12 cellular contexts compared by ENCODE assay signal in genomic region chr20:31923388-31924271, GRCh38. TPM values are rescaled to one million over a fixed set of nuclear protein-coding genes. Genes with fewer than 3 reads are reported as not detected.
DNase-seq lines count a peak whose midpoint lies in the region; ATAC-seq and TF ChIP-seq lines count a peak whose summit lies in the region.
"Had no signal": no experiment of that assay in that cellular context is flagged by ENCODE, and none has a peak within 500 bp of the region (broad histone marks: within the 10 kb centered on the region; RNA-seq: fewer than 3 reads in every experiment).

No MANE protein-coding gene starts in this region.

- intact Hi-C loops in natural killer cell (cut with micrococcal nuclease) (no loop called here), dorsolateral prefrontal cortex (cut with DNase I) (no loop called here)

- H3K9me3 Mint-ChIP-seq in natural killer cell treated with Interleukin-12 subunit alpha and Interleukin-12 subunit beta and Interleukin-15 and Interleukin-18, amount 100 ng/mL, for 72 hours = no peaks in the 10 kb centered on the region
- H3K9me3 Mint-ChIP-seq in natural killer cell = no peaks in the 10 kb centered on the region

- no peak for DNase-seq in natural killer cell treated with Interleukin-12 subunit alpha and Interleukin-12 subunit beta and Interleukin-15 and Interleukin-18, amount 100 ng/mL, for 72 hours (ENCODE audit: low spot score)
- DNase-seq in natural killer cell (no peak), SJCRH30 (peak; percentile 28 to 35), dorsolateral prefrontal cortex (no peak), NCI-H510A (lab: John Stamatoyannopoulos, UW) (no peak), NCI-H1436 (lab: John Stamatoyannopoulos, UW) (no peak)
- DNase-seq: activated T-cell treated with anti-CD3 and anti-CD28 coated beads, Interleukin-2, amount 50 U/mL, for 1 hour; NCI-H1930 had no signal

- no peak for TF ChIP-seq CTCF in natural killer cell (IDR thresholded peaks at IDR 0.05)
- TF ChIP-seq CTCF in dorsolateral prefrontal cortex (IDR thresholded peaks at IDR 0.05 in 54 of 56, conservative IDR thresholded peaks at IDR 0.05 in 2 of 56; ENCODE audit: low read depth in 1 of 56, partially characterized antibody in 56 of 56) = no peak

- H3K27me3 ChIP-seq in SJCRH30 = 0 out of 2 replicates have a peak, but pooled peaks cover 5% of the 10 kb centered on the region
- H3K27me3 ChIP-seq in dorsolateral prefrontal cortex = no peaks in the 10 kb centered on the region

- peaks cover 16 to 38% of the 10 kb centered on the region in 2 donors for H3K27me3 Mint-ChIP-seq in natural killer cell treated with Interleukin-12 subunit alpha and Interleukin-12 subunit beta and Interleukin-15 and Interleukin-18, amount 100 ng/mL, for 72 hours
- peaks cover 11 to 19% of the 10 kb centered on the region in 2 donors for H3K27me3 Mint-ChIP-seq in natural killer cell (ENCODE audit: low read depth in 2 of 2)

- no peak overlapping the region for H3K4me3 ChIP-seq in SJCRH30
- no peak overlapping the region for H3K4me3 ChIP-seq in dorsolateral prefrontal cortex
- H3K4me3 ChIP-seq: suprapubic skin had no signal

- 0 out of 2 replicates have a peak, but pooled peaks cover 4% of the 10 kb centered on the region for H3K9me3 ChIP-seq in SJCRH30 (replicated peaks)
- H3K9me3 ChIP-seq: suprapubic skin had no signal

- H3K4me3 Mint-ChIP-seq in natural killer cell treated with Interleukin-12 subunit alpha and Interleukin-12 subunit beta and Interleukin-15 and Interleukin-18, amount 100 ng/mL, for 72 hours = no peak overlapping the region
- no peak overlapping the region for H3K4me3 Mint-ChIP-seq in natural killer cell

- ATAC-seq in natural killer cell treated with Interleukin-12 subunit alpha and Interleukin-12 subunit beta and Interleukin-15 and Interleukin-18, amount 100 ng/mL, for 72 hours = peak; percentile 41 to 81
- no peak for ATAC-seq in natural killer cell
- peak; percentile 66 for ATAC-seq in HG02798 (IDR thresholded peaks at IDR 0.05; ENCODE audit: poor library complexity, unreplicated experiment)
- ATAC-seq in GM21515 (IDR thresholded peaks at IDR 0.05; ENCODE audit: unreplicated experiment) = no peak

- H3K27ac ChIP-seq in SJCRH30 = no peak overlapping the region
- H3K27ac ChIP-seq in dorsolateral prefrontal cortex = no peak overlapping the region
- H3K27ac ChIP-seq: suprapubic skin had no signal

- no peaks in the 10 kb centered on the region for H3K36me3 ChIP-seq in SJCRH30
- H3K36me3 ChIP-seq: suprapubic skin had no signal

- H3K4me1 ChIP-seq in SJCRH30 = no peaks in the 10 kb centered on the region
- H3K4me1 ChIP-seq: suprapubic skin had no signal

- H3K36me3 Mint-ChIP-seq in natural killer cell treated with Interleukin-12 subunit alpha and Interleukin-12 subunit beta and Interleukin-15 and Interleukin-18, amount 100 ng/mL, for 72 hours = no peaks in the 10 kb centered on the region
- no peaks in the 10 kb centered on the region for H3K36me3 Mint-ChIP-seq in natural killer cell

- H3K4me1 Mint-ChIP-seq in natural killer cell treated with Interleukin-12 subunit alpha and Interleukin-12 subunit beta and Interleukin-15 and Interleukin-18, amount 100 ng/mL, for 72 hours (ENCODE audit: low read depth in 2 of 2) = peaks cover 0 to 19% of the 10 kb centered on the region in 2 donors
- peaks cover 0 to 4% of the 10 kb centered on the region in 2 donors for H3K4me1 Mint-ChIP-seq in natural killer cell

- H3K27ac Mint-ChIP-seq in natural killer cell treated with Interleukin-12 subunit alpha and Interleukin-12 subunit beta and Interleukin-15 and Interleukin-18, amount 100 ng/mL, for 72 hours = peak overlapping the region in 1 of 2 donors; percentile 40
- H3K27ac Mint-ChIP-seq in natural killer cell = no peak overlapping the region

RNA-seq across cellular contexts. Expression of gene PDRG1, which starts 28.2 kb away (rescaled TPM):
- 10 to 100 TPM; 15.6 to 18.7 TPM for total RNA-seq in natural killer cell treated with Interleukin-12 subunit alpha and Interleukin-12 subunit beta and Interleukin-15 and Interleukin-18, amount 100 ng/mL, for 72 hours
- total RNA-seq in natural killer cell (10 to 100 TPM in 2 of 3 donors, 1 to 10 TPM in 1; 9.0 to 12.8 (median 10.4) TPM), dorsolateral prefrontal cortex (10 to 100 TPM; 10.2 to 19.6 (median 13.1) TPM)
- 23.9 and 24.0 TPM in 2 replicates for total RNA-seq in SJCRH30 (2014; rRNA removed; shearing (Covaris generic))

RNA-seq across cellular contexts. Expression of gene XKR7, which starts 44.3 kb away (rescaled TPM):
- under 1 TPM in 1 of 2 donors, not detected in 1; 0.05 TPM for total RNA-seq in natural killer cell treated with Interleukin-12 subunit alpha and Interleukin-12 subunit beta and Interleukin-15 and Interleukin-18, amount 100 ng/mL, for 72 hours
- total RNA-seq in natural killer cell (not detected), dorsolateral prefrontal cortex (1 to 10 TPM; 1.7 to 7.6 (median 4.5) TPM)
- 0.02 and 0.03 TPM in 2 replicates for total RNA-seq in SJCRH30 (2014; rRNA removed; shearing (Covaris generic))
- total RNA-seq: mesenteric fat pad, suprapubic skin had no signal

RNA-seq across cellular contexts. Expression of gene TTLL9, which starts 53.2 kb away (rescaled TPM):
- total RNA-seq in natural killer cell treated with Interleukin-12 subunit alpha and Interleukin-12 subunit beta and Interleukin-15 and Interleukin-18, amount 100 ng/mL, for 72 hours = not detected
- total RNA-seq in natural killer cell (not detected), dorsolateral prefrontal cortex (10 to 100 TPM in 3 of 120 experiments, 1 to 10 TPM in 117; 2.6 to 11.1 (median 5.7) TPM)
- 0.05 TPM in 1 of 2 replicates, not detected in the other for total RNA-seq in SJCRH30 (2014; rRNA removed; shearing (Covaris generic))

RNA-seq across cellular contexts. Expression of gene DUSP15, which starts 53.3 kb away (rescaled TPM):
- total RNA-seq in natural killer cell treated with Interleukin-12 subunit alpha and Interleukin-12 subunit beta and Interleukin-15 and Interleukin-18, amount 100 ng/mL, for 72 hours = not detected
- total RNA-seq in natural killer cell (not detected), dorsolateral prefrontal cortex (10 to 100 TPM in 24 of 120 experiments, 1 to 10 TPM in 96; 4.0 to 19.1 (median 8.0) TPM)
- total RNA-seq in SJCRH30 (2014; rRNA removed; shearing (Covaris generic)) = 2.5 and 2.9 TPM in 2 replicates

Comparison
In these comparisons a context has a peak if more than half of its experiments do, and no peak if none do; other contexts are left out.
1. ATAC-seq: peak in natural killer cell treated with Interleukin-12 subunit alpha and Interleukin-12 subunit beta and Interleukin-15 and Interleukin-18, amount 100 ng/mL, for 72 hours (2 of 2) and HG02798 (single experiment); none in natural killer cell (0 of 3) and GM21515 (single experiment).
2. DNase-seq: peak in SJCRH30 (2 of 2); none in natural killer cell treated with Interleukin-12 subunit alpha and Interleukin-12 subunit beta and Interleukin-15 and Interleukin-18, amount 100 ng/mL, for 72 hours (single experiment), natural killer cell (single experiment), dorsolateral prefrontal cortex (0 of 10), NCI-H510A (single experiment) and NCI-H1436 (single experiment).